1 cellular context compared by ENCODE assay signal in genomic region chr16:66899310-66899944, GRCh38.
TF ChIP-seq lines count a peak whose summit lies in the region.

No MANE protein-coding gene starts in this region.

TF ChIP-seq in K562, 482 proteins besides CTCF, POLR2A, EP300 and RAD21 (continued from another document and continues in another):
- no peak for TF ChIP-seq CEBPZ (IDR thresholded peaks at IDR 0.05; ENCODE audit: borderline replicate concordance, low read depth, low read length)
- no peak for TF ChIP-seq RAD51 (IDR thresholded peaks at IDR 0.05; ENCODE audit: borderline replicate concordance, low read depth)
- peak; percentile 11; the same call in 1 of the 2 replicates for TF ChIP-seq GABPB1 (CRISPR knock-in tag; IDR thresholded peaks at IDR 0.05)
- TF ChIP-seq NFRKB (IDR thresholded peaks at IDR 0.05; ENCODE audit: low read depth) = no peak; the same call in 1 of the 2 replicates
- no peak for TF ChIP-seq MNT (conservative IDR thresholded peaks at IDR 0.05)
- TF ChIP-seq ZNF695 (CRISPR knock-in tag; IDR thresholded peaks at IDR 0.05) = no peak
- TF ChIP-seq ARID1B (IDR thresholded peaks at IDR 0.05) = no peak
- peak; percentile 98 for TF ChIP-seq CEBPB (tag; IDR thresholded peaks at IDR 0.05)
- no peak for TF ChIP-seq KAT2B (IDR thresholded peaks at IDR 0.05; ENCODE audit: low read depth, low read length)
- TF ChIP-seq GTF3C2 (IDR thresholded peaks at IDR 0.05; ENCODE audit: borderline replicate concordance, extremely low read depth, insufficient read length) = no peak
- TF ChIP-seq SETDB1 (IDR thresholded peaks at IDR 0.05; ENCODE audit: low read length) = no peak
- TF ChIP-seq HOXB6 (CRISPR knock-in tag; IDR thresholded peaks at IDR 0.05; ENCODE audit: borderline replicate concordance) = no peak
- TF ChIP-seq THRAP3 (IDR thresholded peaks at IDR 0.05; ENCODE audit: borderline replicate concordance) = no peak
- no peak for TF ChIP-seq TEAD2 (tag; IDR thresholded peaks at IDR 0.05)
- TF ChIP-seq UBTF (IDR thresholded peaks at IDR 0.05; ENCODE audit: borderline replicate concordance in 1 of 2, low read depth in 2 of 2, low read length in 2 of 2) = no peak
- TF ChIP-seq DEAF1 (CRISPR knock-in tag; IDR thresholded peaks at IDR 0.05) = no peak
- TF ChIP-seq FOSL1 (tag; conservative IDR thresholded peaks at IDR 0.05) = no peak
- TF ChIP-seq HDAC1 (IDR thresholded peaks at IDR 0.05) = 0 out of 4 replicates have a peak, but pooled peaks of 1 of the 2 experiments have one; percentile 13
- TF ChIP-seq ZFP91 (CRISPR knock-in tag; IDR thresholded peaks at IDR 0.05) = no peak
- no peak for TF ChIP-seq IRF1 (CRISPR knock-in tag; IDR thresholded peaks at IDR 0.05; ENCODE audit: borderline replicate concordance)
- TF ChIP-seq CBFA2T2 (conservative IDR thresholded peaks at IDR 0.05) = no peak
- no peak for TF ChIP-seq ZNF124 (CRISPR knock-in tag; IDR thresholded peaks at IDR 0.05)
- no peak for TF ChIP-seq EP400 (IDR thresholded peaks at IDR 0.05)
- no peak for TF ChIP-seq ELF4 (CRISPR knock-in tag; IDR thresholded peaks at IDR 0.05)
- no peak for TF ChIP-seq TGIF2 (CRISPR knock-in tag; IDR thresholded peaks at IDR 0.05)
- TF ChIP-seq MAFF (IDR thresholded peaks at IDR 0.05; ENCODE audit: low read length) = no peak
- no peak for TF ChIP-seq CREBBP (IDR thresholded peaks at IDR 0.05; ENCODE audit: low read depth, low read length)
- TF ChIP-seq RFX5 (IDR thresholded peaks at IDR 0.05; ENCODE audit: low read depth, low read length) = no peak
- no peak; the same call in 1 of the 2 replicates for TF ChIP-seq OTX1 (CRISPR knock-in tag; IDR thresholded peaks at IDR 0.05)
- no peak for TF ChIP-seq ELF1 (tag; IDR thresholded peaks at IDR 0.05)
- no peak for TF ChIP-seq CHD7 (IDR thresholded peaks at IDR 0.05; ENCODE audit: low read depth, low read length)
